ENCODE assay signal across 8 cellular contexts in the genomic region with DNA sequence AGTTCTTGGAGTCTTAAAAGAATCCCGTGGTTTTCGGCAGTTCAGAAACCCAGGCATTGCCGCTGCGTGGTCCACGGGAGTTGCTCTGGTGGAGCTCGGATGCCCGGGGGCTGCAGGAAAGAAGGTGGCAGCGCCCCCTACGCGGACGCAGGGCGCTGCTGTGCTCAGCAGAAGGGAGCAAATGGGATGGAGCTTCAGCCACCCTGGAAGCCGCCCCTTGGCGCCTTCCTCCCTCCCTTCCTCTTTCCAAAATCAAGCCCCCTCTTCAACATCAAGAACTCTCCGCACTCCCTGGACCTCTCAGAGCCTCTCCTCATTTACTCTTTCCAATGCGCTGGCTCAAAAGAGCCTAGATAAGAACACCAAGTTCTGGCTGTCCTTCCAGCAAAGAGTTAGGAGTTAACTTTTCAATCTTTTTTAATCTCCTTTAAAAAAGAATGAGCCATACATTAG. TPM values are rescaled to one million over a fixed set of nuclear protein-coding genes. Genes with fewer than 3 reads are reported as not detected.
DNase-seq lines count a peak whose midpoint lies in the region; ATAC-seq, FAIRE-seq and TF ChIP-seq lines count a peak whose summit lies in the region.

No MANE protein-coding gene starts in this region.

- DNase-seq in CD8-positive, alpha-beta T cell, result no peak
- peak; percentile 15 for DNase-seq in NAMALWA (ENCODE audit: low spot score)
- peak in 39 of 61 donors; percentile 2 to 60 (median 22) for DNase-seq in caudate nucleus (lab: John Stamatoyannopoulos, UW)
- peak; percentile 67 for DNase-seq in mesendoderm
- DNase-seq in type B pancreatic cell (ENCODE audit: extremely low spot score, unreplicated experiment), result peak; percentile 75
- DNase-seq in HPDE6-E6E7 (ENCODE audit: extremely low spot score), result no peak
- no peak for DNase-seq in HTR-8/SVneo (ENCODE audit: insufficient read length, low spot score)

- no CpG with 5 or more reads among the region's 16 CpGs for WGBS in mesendoderm (ENCODE audit: extremely low coverage, insufficient coverage, low lambda C conversion rate)

- H2BK5ac ChIP-seq in mesendoderm (ENCODE audit: low read length), result no peak overlapping the region

- no peaks in the 10 kb centered on the region for H3K4me1 ChIP-seq in CD8-positive, alpha-beta T cell (ENCODE audit: insufficient read depth, low read length)
- H3K4me1 ChIP-seq in mesendoderm (ENCODE audit: control insufficient read depth, low read depth, low read length), result no peaks in the 10 kb centered on the region

- peak overlapping the region; percentile 5 for H3K4me3 Mint-ChIP-seq in CD8-positive, alpha-beta T cell
- H3K4me3 Mint-ChIP-seq in type B pancreatic cell, result peak overlapping the region; percentile 87

- FAIRE-seq in HTR-8/SVneo (lab: Jason Lieb, UNC), result no peak

- peak overlapping the region; percentile 96 for H3K4me2 ChIP-seq in mesendoderm (ENCODE audit: low read length)

- H2BK120ac ChIP-seq in mesendoderm (ENCODE audit: low read depth, low read length), result no peak overlapping the region

- no peak overlapping the region for H3K27ac ChIP-seq in CD8-positive, alpha-beta T cell (ENCODE audit: low read depth, low read length)
- H3K27ac ChIP-seq in caudate nucleus (ENCODE audit: low read depth, low read length) (no peak overlapping the region), mesendoderm (ENCODE audit: low read depth, low read length) (no peak overlapping the region)

- no peaks in the 10 kb centered on the region for H3K36me3 ChIP-seq in CD8-positive, alpha-beta T cell (ENCODE audit: insufficient read depth, low read length)
- no peaks in the 10 kb centered on the region for H3K36me3 ChIP-seq in mesendoderm (ENCODE audit: control insufficient read depth, insufficient read depth, low read length)

- ATAC-seq in CD8-positive, alpha-beta T cell, result no peak
- no peak for ATAC-seq in HG03025 (IDR thresholded peaks at IDR 0.05; ENCODE audit: low FRiP score, unreplicated experiment)

- no peak overlapping the region for H4K5ac ChIP-seq in mesendoderm (ENCODE audit: low read length)

- no peaks in the 10 kb centered on the region for H3K9me3 Mint-ChIP-seq in CD8-positive, alpha-beta T cell
- no peaks in the 10 kb centered on the region for H3K9me3 Mint-ChIP-seq in type B pancreatic cell

- H3K4me3 ChIP-seq in CD8-positive, alpha-beta T cell (ENCODE audit: low read depth, low read length), result no peak overlapping the region
- H3K4me3 ChIP-seq in mesendoderm (ENCODE audit: low read length), result no peak overlapping the region

- no peak for TF ChIP-seq CTCF in CD8-positive, alpha-beta T cell (IDR thresholded peaks at IDR 0.05)
- TF ChIP-seq CTCF in type B pancreatic cell (conservative IDR thresholded peaks at IDR 0.05), result peak; percentile 70

- no peaks in the 10 kb centered on the region for H3K79me1 ChIP-seq in mesendoderm (ENCODE audit: low read length)

- peak overlapping the region; percentile 92 for H3K56ac ChIP-seq in mesendoderm (ENCODE audit: low read length)

- intact Hi-C loops in CD8-positive, alpha-beta T cell (cut with DNase I, micrococcal nuclease), result no loop called here

- H3K9ac ChIP-seq in mesendoderm (ENCODE audit: low read length), result peak overlapping the region; percentile 80

- H3K9me3 ChIP-seq in CD8-positive, alpha-beta T cell (ENCODE audit: low read length), result no peaks in the 10 kb centered on the region

- POLR2A ChIA-PET in CD8-positive, alpha-beta T cell (lab: Charles Lee), result no interaction called here

- H3K18ac ChIP-seq in mesendoderm (ENCODE audit: low read length), result no peak overlapping the region

- peaks cover 9% of the 10 kb centered on the region for H3K4me1 Mint-ChIP-seq in CD8-positive, alpha-beta T cell (ENCODE audit: low read depth)
- peaks cover 8% of the 10 kb centered on the region for H3K4me1 Mint-ChIP-seq in type B pancreatic cell (ENCODE audit: unreplicated experiment)

- no peaks in the 10 kb centered on the region for H3K79me2 ChIP-seq in mesendoderm (ENCODE audit: control insufficient read depth, insufficient read depth, low read length)

- H3K27me3 Mint-ChIP-seq in CD8-positive, alpha-beta T cell (ENCODE audit: low read depth), result peaks cover 45% of the 10 kb centered on the region
- H3K27me3 Mint-ChIP-seq in type B pancreatic cell, result peaks cover 69% of the 10 kb centered on the region

- no peak overlapping the region for H4K8ac ChIP-seq in mesendoderm (ENCODE audit: low read depth, low read length)

- no peak overlapping the region for H2AK5ac ChIP-seq in mesendoderm (ENCODE audit: low read length)

- H3K23ac ChIP-seq in mesendoderm (ENCODE audit: low read length), result no peak overlapping the region

- H3K27ac Mint-ChIP-seq in CD8-positive, alpha-beta T cell, result no peak overlapping the region
- H3K27ac Mint-ChIP-seq in type B pancreatic cell, result no peak overlapping the region

- CTCF ChIA-PET in CD8-positive, alpha-beta T cell (lab: Charles Lee), result no interaction called here

- peaks cover 15% of the 10 kb centered on the region for H3K27me3 ChIP-seq in CD8-positive, alpha-beta T cell (ENCODE audit: insufficient read depth, low read length)
- H3K27me3 ChIP-seq in mesendoderm (ENCODE audit: insufficient read depth, low read length, poor library complexity), result no peaks in the 10 kb centered on the region

- no peak overlapping the region for H2BK15ac ChIP-seq in mesendoderm (replicated peaks; ENCODE audit: low read depth)

- no peaks in the 10 kb centered on the region for H3K36me3 Mint-ChIP-seq in CD8-positive, alpha-beta T cell
- H3K36me3 Mint-ChIP-seq in type B pancreatic cell, result no peaks in the 10 kb centered on the region

- no peak overlapping the region for H3K4ac ChIP-seq in mesendoderm (ENCODE audit: low read depth, low read length)

RNA-seq across cellular contexts. Expression of a gene that starts 0.9 kb away (rescaled TPM):
- not detected for total RNA-seq in CD8-positive, alpha-beta T cell
- 3.0 TPM for polyA plus RNA-seq in mesendoderm (2013, experiment 1 of 2)
- 2.8 TPM for polyA plus RNA-seq in mesendoderm (2013, experiment 2 of 2)
- 5.3 and 10.5 TPM in 2 replicates for total RNA-seq in type B pancreatic cell (ENCODE audit: low replicate concordance)

Comparison
In these comparisons a context has a peak if more than half of its experiments do, and no peak if none do; other contexts are left out.
1. DNase-seq: peak in NAMALWA (single experiment), caudate nucleus (39 of 61), mesendoderm (single experiment) and type B pancreatic cell (single experiment); none in CD8-positive, alpha-beta T cell (0 of 7), HPDE6-E6E7 (single experiment) and HTR-8/SVneo (single experiment).